ENCODE assay signal across 16 cellular contexts in genomic region chr14:99872786-99873440, GRCh38.
A peak's percentile ranks its signal among the peaks of the same experiment; 100 is the strongest.
DNase-seq lines count a peak whose midpoint lies in the region; ATAC-seq and TF ChIP-seq lines count a peak whose summit lies in the region.
"Had no signal": no experiment of that assay in that cellular context is flagged by ENCODE, and none has a peak within 500 bp of the region (broad histone marks: within the 10 kb centered on the region; RNA-seq: fewer than 3 reads in every experiment).

No MANE protein-coding gene starts in this region.

- no peak for TF ChIP-seq POLR2A in GM18505 (IDR thresholded peaks at IDR 0.05; ENCODE audit: borderline replicate concordance, extremely low read depth, insufficient read depth, insufficient read length)

- no peaks in the 10 kb centered on the region for H3K9me2 ChIP-seq in SK-N-SH

- TF ChIP-seq RAD21 in SK-N-SH (IDR thresholded peaks at IDR 0.05; ENCODE audit: low read length) = no peak

- no peaks in the 10 kb centered on the region for H3K79me2 ChIP-seq in SK-N-SH (ENCODE audit: insufficient read depth)

- peaks cover 0 to 39% of the 10 kb centered on the region in 2 experiments; a peak in 2 of 4 replicates for H3K4me1 ChIP-seq in SK-N-SH (ENCODE audit: control insufficient read depth in 1 of 2, insufficient read depth in 2 of 2, low read depth in 1 of 2, low read length in 1 of 2)
- H3K4me1 ChIP-seq in adipocyte (ENCODE audit: control insufficient read depth, insufficient read depth, low read length) = peaks cover 7% of the 10 kb centered on the region
- H3K4me1 ChIP-seq in iPS DF 6.9 (ENCODE audit: control insufficient read depth, insufficient read depth, low read length) = peaks cover 4% of the 10 kb centered on the region; the same call in 1 of the 2 replicates

- peak; percentile 38 for DNase-seq in SK-N-SH
- peak; percentile 43 for DNase-seq in adipocyte (ENCODE audit: low read depth)
- peak; percentile 52 for DNase-seq in iPS DF 6.9 (ENCODE audit: low read depth, low spot score)
- DNase-seq in NCI-H1436 (lab: John Stamatoyannopoulos, UW) = no peak
- DNase-seq in AG08395 (ENCODE audit: low spot score) = no peak
- DNase-seq in COLO668 (lab: John Stamatoyannopoulos, UW; ENCODE audit: unreplicated experiment) = no peak
- DNase-seq: activated gamma-delta T cell treated with Interleukin-2 at 50 U/mL for 16 hours, left cardiac atrium, NCI-H1930, sigmoid colon, stomach had no signal

- POLR2A ChIA-PET in SK-N-SH (lab: Yijun Ruan, JAX) = interaction anchor here (0.9 kb wide), 1 partner anchor 80 kb away, joined by 3 read pairs; the partner anchor contains the start of gene EML1

- H3K9me3 ChIP-seq in SK-N-SH (no peaks in the 10 kb centered on the region), adipocyte (ENCODE audit: control insufficient read depth, low read length) (no peaks in the 10 kb centered on the region), iPS DF 6.9 (ENCODE audit: control insufficient read depth, insufficient read depth, low read length) (no peaks in the 10 kb centered on the region)
- H3K9me3 ChIP-seq: gastroesophageal sphincter, sigmoid colon, SJSA1, stomach had no signal

- H4K20me1 ChIP-seq in SK-N-SH (ENCODE audit: insufficient read depth) = no peaks in the 10 kb centered on the region

- TF ChIP-seq CTCF in SK-N-SH (IDR thresholded peaks at IDR 0.05) = no peak

- H3K27ac ChIP-seq in SK-N-SH (ENCODE audit: low read depth in 2 of 2, low read length in 1 of 2) = peak overlapping the region in 1 of 2 experiments; percentile 58; a peak in 2 of 4 replicates
- no peak overlapping the region for H3K27ac ChIP-seq in iPS DF 6.9 (ENCODE audit: low read length)
- H3K27ac ChIP-seq: gastroesophageal sphincter, sigmoid colon, SJSA1, stomach had no signal

- no peak overlapping the region for H3K4me3 ChIP-seq in SK-N-SH (ENCODE audit: low read depth in 2 of 2, low read length in 1 of 2)
- no peak overlapping the region for H3K4me3 ChIP-seq in adipocyte (ENCODE audit: low read length)
- H3K4me3 ChIP-seq in iPS DF 6.9 (ENCODE audit: low read length) = no peak overlapping the region
- H3K4me3 ChIP-seq: gastroesophageal sphincter, sigmoid colon, SJSA1, stomach had no signal

- H2AFZ ChIP-seq in SK-N-SH (ENCODE audit: low read depth) = no peak overlapping the region

- peaks cover 3% of the 10 kb centered on the region for H3F3A ChIP-seq in SK-N-SH (replicated peaks; ENCODE audit: insufficient read depth)

- peaks cover 0 to 15% of the 10 kb centered on the region in 2 experiments for H3K36me3 ChIP-seq in SK-N-SH (replicated peaks in 1 of 2; ENCODE audit: control insufficient read depth in 1 of 2, insufficient read depth in 2 of 2, low read length in 1 of 2)
- no peaks in the 10 kb centered on the region for H3K36me3 ChIP-seq in adipocyte (ENCODE audit: control insufficient read depth, insufficient read depth, low read length, severe bottlenecking)
- H3K36me3 ChIP-seq in iPS DF 6.9 (ENCODE audit: control insufficient read depth, insufficient read depth, low read length) = no peaks in the 10 kb centered on the region
- H3K36me3 ChIP-seq: gastroesophageal sphincter, sigmoid colon, stomach had no signal

- H3K4me2 ChIP-seq in SK-N-SH = no peak overlapping the region

- ATAC-seq in SK-N-SH treated with all-trans-retinoic acid at 6 μM for 48 hours (no peak), GM18505 (IDR thresholded peaks at IDR 0.05; ENCODE audit: unreplicated experiment) (no peak)
- ATAC-seq: gastroesophageal sphincter; left cardiac atrium; natural killer cell treated with Interleukin-12 subunit alpha and Interleukin-12 subunit beta and Interleukin-15 and Interleukin-18, amount 100 ng/mL, for 72 hours had no signal

- H3K9ac ChIP-seq in SK-N-SH (no peak overlapping the region), adipocyte (ENCODE audit: low read length) (no peak overlapping the region)

- TF ChIP-seq EP300 in SK-N-SH (IDR thresholded peaks at IDR 0.05; ENCODE audit: borderline replicate concordance in 1 of 2, low read depth in 1 of 2, low read length in 1 of 2) = peak in 1 of 2 experiments; percentile 35; a peak in 1 of 4 replicates

- WGBS in SK-N-SH (ENCODE audit: low lambda C conversion rate) = 64% methylated on average over 6 of the region's 6 CpGs
- WGBS in iPS DF 6.9 (ENCODE audit: insufficient coverage, insufficient read length) = no CpG with 5 or more reads among the region's 6 CpGs

- H3K27me3 ChIP-seq in SK-N-SH (ENCODE audit: insufficient read depth) = no peaks in the 10 kb centered on the region
- H3K27me3 ChIP-seq in adipocyte (replicated peaks; ENCODE audit: control insufficient read depth, insufficient read depth, low read length) = no peaks in the 10 kb centered on the region
- no peaks in the 10 kb centered on the region for H3K27me3 ChIP-seq in iPS DF 6.9 (ENCODE audit: control insufficient read depth, insufficient read depth, low read length)
- H3K27me3 ChIP-seq: gastroesophageal sphincter, sigmoid colon, SJSA1, stomach had no signal

- CTCF ChIA-PET in SK-N-SH (lab: Yijun Ruan, JAX) = interaction anchor here (0.8 to 5.7 kb wide), 8 partner anchors 12 to 218 kb away, joined by 3 to 45 read pairs (median 4); no protein-coding TSS in a partner anchor

TF ChIP-seq in SK-N-SH, 30 proteins besides CTCF, POLR2A, EP300 and RAD21:
- TF ChIP-seq EZH2phosphoT487 (IDR thresholded peaks at IDR 0.05; ENCODE audit: borderline replicate concordance, low read depth) = no peak
- TF ChIP-seq, protein P1, sequence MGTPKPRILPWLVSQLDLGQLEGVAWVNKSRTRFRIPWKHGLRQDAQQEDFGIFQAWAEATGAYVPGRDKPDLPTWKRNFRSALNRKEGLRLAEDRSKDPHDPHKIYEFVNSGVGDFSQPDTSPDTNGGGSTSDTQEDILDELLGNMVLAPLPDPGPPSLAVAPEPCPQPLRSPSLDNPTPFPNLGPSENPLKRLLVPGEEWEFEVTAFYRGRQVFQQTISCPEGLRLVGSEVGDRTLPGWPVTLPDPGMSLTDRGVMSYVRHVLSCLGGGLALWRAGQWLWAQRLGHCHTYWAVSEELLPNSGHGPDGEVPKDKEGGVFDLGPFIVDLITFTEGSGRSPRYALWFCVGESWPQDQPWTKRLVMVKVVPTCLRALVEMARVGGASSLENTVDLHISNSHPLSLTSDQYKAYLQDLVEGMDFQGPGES (IDR thresholded peaks at IDR 0.05; ENCODE audit: low read depth, low read length) = no peak
- no peak for TF ChIP-seq ZBTB33 (IDR thresholded peaks at IDR 0.05; ENCODE audit: borderline replicate concordance, low read depth)
- 0 out of 2 replicates have a peak, but pooled peaks have one; percentile 33 for TF ChIP-seq RCOR1 (IDR thresholded peaks at IDR 0.05; ENCODE audit: low read length)
- peak; percentile 30; the same call in 1 of the 2 replicates for TF ChIP-seq GATA2 (CRISPR knock-in tag; IDR thresholded peaks at IDR 0.05)

TF ChIP-seq in SK-N-SH treated with all-trans-retinoic acid at 6 μM for 48 hours, 23 proteins besides CTCF, POLR2A, EP300 and RAD21:
- no peak for TF ChIP-seq ZNF70 (CRISPR knock-in tag; IDR thresholded peaks at IDR 0.05)
- no peak for TF ChIP-seq PPARA (CRISPR knock-in tag; IDR thresholded peaks at IDR 0.05; ENCODE audit: borderline replicate concordance)
- TF ChIP-seq ZFP3 (CRISPR knock-in tag; IDR thresholded peaks at IDR 0.05) = no peak
- TF ChIP-seq ZC3H10 (CRISPR knock-in tag; IDR thresholded peaks at IDR 0.05) = no peak
- no peak for TF ChIP-seq OSR1 (CRISPR knock-in tag; IDR thresholded peaks at IDR 0.05)
- no peak for TF ChIP-seq TCF4 (CRISPR knock-in tag; IDR thresholded peaks at IDR 0.05; ENCODE audit: borderline replicate concordance)
- no peak for TF ChIP-seq CSDC2 (CRISPR knock-in tag; IDR thresholded peaks at IDR 0.05)
- TF ChIP-seq ESRRG (CRISPR knock-in tag; IDR thresholded peaks at IDR 0.05) = no peak

Comparison
In these comparisons a context has a peak if more than half of its experiments do, and no peak if none do; other contexts are left out.
1. DNase-seq: peak in SK-N-SH (single experiment), adipocyte (single experiment) and iPS DF 6.9 (single experiment); none in NCI-H1436 (single experiment), AG08395 (single experiment) and COLO668 (single experiment).